In the genomic region with DNA sequence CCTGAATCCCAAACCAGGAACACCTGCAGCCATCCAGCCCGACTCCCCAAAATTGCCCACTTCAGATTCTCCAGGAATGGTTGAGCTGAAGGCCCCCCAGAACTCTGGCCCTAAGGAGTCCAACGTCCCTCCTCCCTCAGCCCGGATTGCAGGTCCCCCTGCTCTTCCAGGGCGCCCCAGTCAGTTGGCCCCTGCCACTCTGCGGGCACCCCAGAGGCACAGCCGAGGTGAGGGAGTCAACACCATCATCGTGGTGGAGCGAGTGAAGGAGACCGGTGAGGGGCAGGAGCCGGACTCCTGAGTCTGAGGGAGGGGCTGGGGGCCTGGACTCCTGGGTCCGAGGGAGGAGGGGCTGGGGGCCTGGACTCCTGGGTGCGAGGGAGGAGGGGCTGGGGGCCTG, we compare ENCODE assay signal across 16 cellular contexts. TPM values are rescaled to one million over a fixed set of nuclear protein-coding genes. Genes with fewer than 3 reads are reported as not detected.
DNase-seq lines count a peak whose midpoint lies in the region; ATAC-seq and TF ChIP-seq lines count a peak whose summit lies in the region.
"Had no signal": no experiment of that assay in that cellular context is flagged by ENCODE, and none has a peak within 500 bp of the region (broad histone marks: within the 10 kb centered on the region; RNA-seq: fewer than 3 reads in every experiment).

No MANE protein-coding gene starts in this region.

- H3K27ac Mint-ChIP-seq in glutamatergic neuron (ENCODE audit: unreplicated experiment), result no peak overlapping the region
- no peak overlapping the region for H3K27ac Mint-ChIP-seq in stimulated activated effector memory CD8-positive, alpha-beta T cell treated with anti-CD3 and anti-CD28 coated beads, Interleukin-12 subunit alpha, Interleukin-12 subunit beta, amount 100 ng/mL, for 72 hours
- H3K27ac Mint-ChIP-seq: CD4-positive, alpha-beta T cell had no signal

- ATAC-seq in left ventricle myocardium superior (no peak), heart right ventricle (no peak), HG02623 (IDR thresholded peaks at IDR 0.05; ENCODE audit: unreplicated experiment) (no peak)
- ATAC-seq in stimulated activated effector memory CD8-positive, alpha-beta T cell treated with anti-CD3 and anti-CD28 coated beads, Interleukin-12 subunit alpha, Interleukin-12 subunit beta, amount 100 ng/mL, for 72 hours, result no peak

- peaks cover 22% of the 10 kb centered on the region for H3K9me3 Mint-ChIP-seq in glutamatergic neuron (ENCODE audit: unreplicated experiment)
- H3K9me3 Mint-ChIP-seq in stimulated activated effector memory CD8-positive, alpha-beta T cell treated with anti-CD3 and anti-CD28 coated beads, Interleukin-12 subunit alpha, Interleukin-12 subunit beta, amount 100 ng/mL, for 72 hours, result no peaks in the 10 kb centered on the region
- H3K9me3 Mint-ChIP-seq: CD4-positive, alpha-beta T cell had no signal

- H3K36me3 ChIP-seq in heart right ventricle (no peaks in the 10 kb centered on the region), WERI-Rb-1 (peaks cover 31% of the 10 kb centered on the region)
- H3K36me3 ChIP-seq: SJSA1 had no signal

- peaks cover 42% of the 10 kb centered on the region for H3K27me3 Mint-ChIP-seq in glutamatergic neuron (ENCODE audit: unreplicated experiment)

- DNase-seq in left ventricle myocardium superior (peak; percentile 4), heart right ventricle (no peak), WERI-Rb-1 (no peak), glutamatergic neuron (no peak), NCI-H1417 treated with DMSO at 0.1 percent for 48 hours (lab: John Stamatoyannopoulos, UW) (no peak)
- no peak for DNase-seq in stimulated activated effector memory CD8-positive, alpha-beta T cell treated with anti-CD3 and anti-CD28 coated beads, Interleukin-12 subunit alpha, Interleukin-12 subunit beta, amount 100 ng/mL, for 72 hours (ENCODE audit: low spot score in 2 of 2)
- no peak for DNase-seq in activated CD4-positive, CD25-positive, alpha-beta regulatory T cell (lab: John Stamatoyannopoulos, UW)
- DNase-seq: AML-193; CD4-positive, alpha-beta T cell; NCI-H1436 treated with DMSO at 0.1 percent for 48 hours; NCI-H2081 treated with DMSO at 0.1 percent for 48 hours; NCI-H345; NK-92 treated with Interleukin-12 subunit alpha and Interleukin-12 subunit beta, amount 100 ng/mL, for 24 hours had no signal

- H3K9me3 ChIP-seq in heart right ventricle (no peaks in the 10 kb centered on the region), WERI-Rb-1 (ENCODE audit: severe bottlenecking) (no peaks in the 10 kb centered on the region)

- intact Hi-C loops in left ventricle myocardium superior (cut with micrococcal nuclease) (no loop called here), heart right ventricle (cut with DNase I) (no loop called here)

- H3K4me3 Mint-ChIP-seq in glutamatergic neuron (ENCODE audit: unreplicated experiment), result peak overlapping the region; percentile 53
- H3K4me3 Mint-ChIP-seq in stimulated activated effector memory CD8-positive, alpha-beta T cell treated with anti-CD3 and anti-CD28 coated beads, Interleukin-12 subunit alpha, Interleukin-12 subunit beta, amount 100 ng/mL, for 72 hours, result peak overlapping the region; percentile 46

- peaks cover 7% of the 10 kb centered on the region for H3K36me3 Mint-ChIP-seq in glutamatergic neuron (ENCODE audit: unreplicated experiment)
- peaks cover 9% of the 10 kb centered on the region for H3K36me3 Mint-ChIP-seq in stimulated activated effector memory CD8-positive, alpha-beta T cell treated with anti-CD3 and anti-CD28 coated beads, Interleukin-12 subunit alpha, Interleukin-12 subunit beta, amount 100 ng/mL, for 72 hours

- H3K4me3 ChIP-seq in heart right ventricle (no peak overlapping the region), WERI-Rb-1 (ENCODE audit: low read depth, low read length) (0 out of 2 replicates have a peak overlapping the region, but pooled peaks have one; percentile 62)
- H3K4me3 ChIP-seq: SJSA1 had no signal

- peaks cover 7 to 31% (median 26%) of the 10 kb centered on the region in 9 donors for H3K4me1 ChIP-seq in heart right ventricle

- 57 to 59% methylated on average over 12 of the region's 12 CpGs for WGBS in heart right ventricle, 2 donors

- H3K4me1 Mint-ChIP-seq in glutamatergic neuron (ENCODE audit: low read depth, unreplicated experiment), result peaks cover 37% of the 10 kb centered on the region
- peaks cover 73% of the 10 kb centered on the region for H3K4me1 Mint-ChIP-seq in stimulated activated effector memory CD8-positive, alpha-beta T cell treated with anti-CD3 and anti-CD28 coated beads, Interleukin-12 subunit alpha, Interleukin-12 subunit beta, amount 100 ng/mL, for 72 hours

- H3K27ac ChIP-seq in heart right ventricle (no peak overlapping the region), WERI-Rb-1 (peak overlapping the region; percentile 14; the same call in 1 of the 2 replicates)
- H3K27ac ChIP-seq: SJSA1 had no signal

- H3K27me3 ChIP-seq in heart right ventricle (peaks cover 12 to 100% (median 98%) of the 10 kb centered on the region in 7 donors), WERI-Rb-1 (ENCODE audit: insufficient read depth, low read depth, severe bottlenecking) (no peaks in the 10 kb centered on the region)

- TF ChIP-seq CTCF in heart right ventricle (IDR thresholded peaks at IDR 0.05) (no peak), WERI-Rb-1 (IDR thresholded peaks at IDR 0.05; ENCODE audit: low read depth, low read length) (no peak), glutamatergic neuron (IDR thresholded peaks at IDR 0.05; ENCODE audit: partially characterized antibody, unreplicated experiment) (no peak)

RNA-seq across cellular contexts. Expression of gene GFY, which starts 2.2 kb away (rescaled TPM):
- total RNA-seq in left ventricle myocardium superior, result not detected
- total RNA-seq in heart right ventricle, result not detected
- under 1 TPM in 1 of 2 donors, not detected in 1; 0.13 TPM for polyA plus RNA-seq in heart right ventricle
- 0.88 TPM for total RNA-seq in glutamatergic neuron (ENCODE audit: unreplicated experiment)
- total RNA-seq: CD4-positive, alpha-beta T cell; HT-29; SJSA1 had no signal

RNA-seq across cellular contexts. Expression of gene PTH2, which starts 4.1 kb away (rescaled TPM):
- total RNA-seq in left ventricle myocardium superior, result not detected
- total RNA-seq in heart right ventricle, result not detected
- not detected for polyA plus RNA-seq in heart right ventricle
- total RNA-seq in glutamatergic neuron (ENCODE audit: unreplicated experiment), result 2.5 TPM
- total RNA-seq: CD4-positive, alpha-beta T cell; HT-29; SJSA1 had no signal

RNA-seq across cellular contexts. Expression of gene SLC17A7, which starts 14.0 kb away (rescaled TPM):
- 1.4 TPM for total RNA-seq in left ventricle myocardium superior
- 1 to 10 TPM in 4 of 10 donors, under 1 TPM in 6; 0.17 to 2.3 (median 0.86) TPM for total RNA-seq in heart right ventricle
- 1 to 10 TPM in 1 of 2 donors, under 1 TPM in 1; 0.88 to 2.0 TPM for polyA plus RNA-seq in heart right ventricle
- total RNA-seq in glutamatergic neuron (ENCODE audit: unreplicated experiment), result 188 TPM
- total RNA-seq: CD4-positive, alpha-beta T cell; SJSA1 had no signal

RNA-seq across cellular contexts. Expression of gene PIH1D1, which starts 24.3 kb away (rescaled TPM):
- total RNA-seq in left ventricle myocardium superior (29.6 TPM), heart right ventricle (10 to 100 TPM; 15.7 to 42.1 (median 25.7) TPM), glutamatergic neuron (ENCODE audit: unreplicated experiment) (104 TPM)
- 10 to 100 TPM; 32.5 to 60.0 TPM for polyA plus RNA-seq in heart right ventricle

RNA-seq across cellular contexts. Expression of gene ALDH16A1, which starts 25.7 kb away (rescaled TPM):
- 11.5 TPM for total RNA-seq in left ventricle myocardium superior
- total RNA-seq in heart right ventricle, result 10 to 100 TPM in 3 of 10 donors, 1 to 10 TPM in 7; 4.4 to 14.9 (median 7.4) TPM
- polyA plus RNA-seq in heart right ventricle, result 10 to 100 TPM; 17.8 to 19.9 TPM
- total RNA-seq in glutamatergic neuron (ENCODE audit: unreplicated experiment), result 28.6 TPM

Comparison
In these comparisons a context has a peak if more than half of its experiments do, and no peak if none do; other contexts are left out.
1. RNA of gene SLC17A7, which starts 14.0 kb away (total RNA-seq): 188 TPM in glutamatergic neuron (single experiment); 1.4 TPM in left ventricle myocardium superior (single experiment) and 0.17 to 2.3 TPM in heart right ventricle; every median in the first group is over 10 times any median in the second.